ENCODE assay signal across 12 cellular contexts in the genomic region with DNA sequence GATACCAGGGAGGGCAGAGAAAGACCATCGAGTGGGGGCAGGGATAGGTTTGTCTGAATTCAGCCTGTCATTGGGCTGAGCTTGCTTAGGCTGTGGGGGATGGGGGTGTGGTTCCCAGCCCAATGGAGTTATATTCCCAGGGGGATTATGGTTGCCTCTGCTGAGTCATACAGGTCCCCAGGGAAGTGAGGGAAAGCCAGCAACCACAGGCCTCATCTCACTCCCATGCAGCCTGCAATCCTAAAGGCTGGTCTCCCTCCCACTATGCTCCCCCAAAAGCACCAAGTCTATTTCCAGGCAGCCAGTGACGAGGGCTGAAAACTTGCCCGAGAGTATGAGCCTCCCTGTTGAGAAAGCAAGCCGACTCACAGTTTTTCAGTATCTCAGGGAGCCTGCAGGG. TPM values are rescaled to one million over a fixed set of nuclear protein-coding genes. Genes with fewer than 3 reads are reported as not detected.
DNase-seq lines count a peak whose midpoint lies in the region; ATAC-seq, FAIRE-seq and TF ChIP-seq lines count a peak whose summit lies in the region.
"Had no signal": no experiment of that assay in that cellular context is flagged by ENCODE, and none has a peak within 500 bp of the region (broad histone marks: within the 10 kb centered on the region; RNA-seq: fewer than 3 reads in every experiment).

No MANE protein-coding gene starts in this region.

- H2AFZ ChIP-seq in H9 (ENCODE audit: low read length) = peak overlapping the region; percentile 86
- no peak overlapping the region for H2AFZ ChIP-seq in OCI-LY7 (ENCODE audit: low read length)

- no peak overlapping the region for H2BK12ac ChIP-seq in H9 (ENCODE audit: insufficient read length, low read depth, low read length)

- no peak overlapping the region for H3K56ac ChIP-seq in H9 (ENCODE audit: insufficient read length, low read depth, low read length)

- 43% methylated on average over 4 of the region's 4 CpGs for WGBS in A549 (ENCODE audit: missing lambda C conversion rate)
- no CpG with 5 or more reads among the region's 4 CpGs for WGBS in H9 (ENCODE audit: extremely low coverage, insufficient read length, low lambda C conversion rate)

- H2BK5ac ChIP-seq in H9 (ENCODE audit: insufficient read length, low read length) = no peak overlapping the region

- peaks cover 20 to 21% of the 10 kb centered on the region in 2 experiments for H3K4me1 Mint-ChIP-seq in H9
- H3K4me1 Mint-ChIP-seq in CD4-positive, alpha-beta memory T cell = no peaks in the 10 kb centered on the region
- H3K4me1 Mint-ChIP-seq: activated CD4-positive, alpha-beta T cell treated with anti-CD3 and anti-CD28 coated beads for 36 hours had no signal

- peaks cover 28 to 31% of the 10 kb centered on the region in 2 experiments for H3K9me3 Mint-ChIP-seq in H9
- peaks cover 0 to 5% (median 0%) of the 10 kb centered on the region in 8 donors for H3K9me3 Mint-ChIP-seq in CD4-positive, alpha-beta memory T cell

- intact Hi-C loops in OCI-LY7 (cut with micrococcal nuclease; ENCODE audit: unreplicated experiment) = no loop called here
- intact Hi-C loops in CD4-positive, alpha-beta memory T cell (cut with micrococcal nuclease) = no loop called here

- H3K27me3 Mint-ChIP-seq in H9 (ENCODE audit: low read depth) = no peaks in the 10 kb centered on the region; the same call in none of the 2 replicates
- H3K27me3 Mint-ChIP-seq in CD4-positive, alpha-beta memory T cell = no peaks in the 10 kb centered on the region

- H4K20me1 ChIP-seq in H9 (ENCODE audit: control insufficient read depth, insufficient read depth, insufficient read length) (no peaks in the 10 kb centered on the region), OCI-LY7 (ENCODE audit: insufficient read depth, low read length) (no peaks in the 10 kb centered on the region)

- CTCF ChIA-PET in A549 (lab: Yijun Ruan, JAX) (interaction anchor here (0.6 kb wide), 1 partner anchor 8 kb away, joined by 3 read pairs; no protein-coding TSS in a partner anchor), OCI-LY7 (lab: Charles Lee; ENCODE audit: unreplicated experiment) (no interaction called here)
- CTCF ChIA-PET in CD4-positive, alpha-beta memory T cell (lab: Charles Lee; ENCODE audit: partially characterized antibody) = interaction anchor here (0.7 kb wide), 1 partner anchor 172 kb away, joined by 5 read pairs; no protein-coding TSS in a partner anchor

- H3K18ac ChIP-seq in H9 (ENCODE audit: insufficient read length, low read depth, low read length) = peak overlapping the region; percentile 51

- no peak for ATAC-seq in A549
- no peak for ATAC-seq in GM21515 (IDR thresholded peaks at IDR 0.05; ENCODE audit: unreplicated experiment)
- ATAC-seq: activated CD4-positive, alpha-beta T cell treated with anti-CD3 and anti-CD28 coated beads for 36 hours; mucosa of descending colon had no signal

- no peak overlapping the region for H2AK5ac ChIP-seq in H9 (ENCODE audit: insufficient read length, low read length)

- H3K79me1 ChIP-seq in H9 (ENCODE audit: insufficient read depth, low read depth, low read length, poor library complexity, severe bottlenecking) = no peaks in the 10 kb centered on the region

- H3K4me1 ChIP-seq in A549 = peaks cover 5% of the 10 kb centered on the region; the same call in 2 of the 3 replicates
- no peaks in the 10 kb centered on the region; the same call in 1 of the 2 replicates for H3K4me1 ChIP-seq in H9 (ENCODE audit: insufficient read depth, low read length)
- H3K4me1 ChIP-seq in OCI-LY7 (ENCODE audit: insufficient read depth, low read length, poor library complexity, severe bottlenecking) = peaks cover 5% of the 10 kb centered on the region
- H3K4me1 ChIP-seq in CD4-positive, alpha-beta memory T cell (ENCODE audit: insufficient read depth, low read length) = no peaks in the 10 kb centered on the region

- H3T11ph ChIP-seq in H9 (ENCODE audit: low read length) = no peak overlapping the region

- TF ChIP-seq CTCF in A549 (IDR thresholded peaks at IDR 0.05) (no peak), H9 (conservative IDR thresholded peaks at IDR 0.05) (no peak), OCI-LY7 (conservative IDR thresholded peaks at IDR 0.05; ENCODE audit: low read length) (no peak)

- no peak overlapping the region for H4K91ac ChIP-seq in H9 (ENCODE audit: insufficient read length, low read depth, low read length)

- H3K36me3 ChIP-seq in OCI-LY7 (ENCODE audit: insufficient read depth, low read length) = no peaks in the 10 kb centered on the region
- no peaks in the 10 kb centered on the region for H3K36me3 ChIP-seq in CD4-positive, alpha-beta memory T cell (ENCODE audit: insufficient read depth, low read length)

- peak overlapping the region; percentile 90 to 98 (median 97) for H3K27ac Mint-ChIP-seq in H9
- no peak overlapping the region for H3K27ac Mint-ChIP-seq in CD4-positive, alpha-beta memory T cell
- H3K27ac Mint-ChIP-seq: activated CD4-positive, alpha-beta T cell treated with anti-CD3 and anti-CD28 coated beads for 36 hours; activated naive CD8-positive, alpha-beta T cell had no signal

- TF ChIP-seq RAD21 in A549 (conservative IDR thresholded peaks at IDR 0.05 in 1 of 2, IDR thresholded peaks at IDR 0.05 in 1 of 2) = no peak

- H3K4me2 ChIP-seq in A549 (0 out of 3 replicates have a peak overlapping the region, but pooled peaks have one; percentile 24), H9 (ENCODE audit: insufficient read depth, insufficient read length, low read length) (no peak overlapping the region), OCI-LY7 (ENCODE audit: low read length) (0 out of 2 replicates have a peak overlapping the region, but pooled peaks have one; percentile 17)

- H4K5ac ChIP-seq in H9 (ENCODE audit: insufficient read length, low read depth, low read length) = no peak overlapping the region

- H3K9me3 ChIP-seq in A549 (no peaks in the 10 kb centered on the region), H9 (ENCODE audit: control insufficient read depth, low read depth, low read length) (no peaks in the 10 kb centered on the region), OCI-LY7 (ENCODE audit: low read length) (no peaks in the 10 kb centered on the region)
- H3K9me3 ChIP-seq in CD4-positive, alpha-beta memory T cell (ENCODE audit: control insufficient read depth in 1 of 2, low read length in 2 of 2) = no peaks in the 10 kb centered on the region
- H3K9me3 ChIP-seq: mucosa of descending colon had no signal

- H2BK120ac ChIP-seq in H9 (ENCODE audit: low read depth, low read length, poor library complexity, severe bottlenecking) = no peak overlapping the region

- no peak overlapping the region for H3K4ac ChIP-seq in H9 (ENCODE audit: low read depth, low read length)

- no peaks in the 10 kb centered on the region for H3K9me2 ChIP-seq in OCI-LY7 (ENCODE audit: insufficient read depth, low read length)

- no peak overlapping the region for H4K8ac ChIP-seq in H9 (replicated peaks; ENCODE audit: insufficient read length, low read depth, low read length)

- no peaks in the 10 kb centered on the region for H3K79me2 ChIP-seq in H9 (ENCODE audit: insufficient read depth, low read length)
- H3K79me2 ChIP-seq in OCI-LY7 (ENCODE audit: insufficient read depth, low read depth, low read length) = no peaks in the 10 kb centered on the region

- TF ChIP-seq EP300 in A549 (IDR thresholded peaks at IDR 0.05) = no peak

- peak overlapping the region; percentile 52; the same call in 1 of the 2 replicates for H3K14ac ChIP-seq in H9 (ENCODE audit: insufficient read depth, low read length)

- peak in 1 of 2 experiments; percentile 24 for DNase-seq in A549 (ENCODE audit: low read depth in 1 of 2, low spot score in 1 of 2)
- peak; percentile 52 for DNase-seq in H9
- DNase-seq in OCI-LY7 (ENCODE audit: low spot score) = no peak
- DNase-seq in fibroblast of the conjunctiva (ENCODE audit: low read depth) = peak; percentile 64
- no peak for DNase-seq in CD4-positive, alpha-beta memory T cell
- DNase-seq in HUDEP-2 (lab: John Stamatoyannopoulos, UW; ENCODE audit: unreplicated experiment in 76 of 76) = no peak
- DNase-seq in substantia nigra (lab: John Stamatoyannopoulos, UW) = no peak
- DNase-seq: activated CD4-positive, alpha-beta T cell treated with anti-CD3 and anti-CD28 coated beads for 36 hours; mucosa of descending colon; trophoblast cell had no signal

- H3K27me3 ChIP-seq in H9 (ENCODE audit: insufficient read depth, low read length) = no peaks in the 10 kb centered on the region
- no peaks in the 10 kb centered on the region for H3K27me3 ChIP-seq in CD4-positive, alpha-beta memory T cell (ENCODE audit: insufficient read depth, low read length)

- no peak for TF ChIP-seq POLR2A in A549 (IDR thresholded peaks at IDR 0.05; ENCODE audit: low read length)

- H3K23me2 ChIP-seq in H9 (ENCODE audit: insufficient read length, low read depth, low read length, poor library complexity, severe bottlenecking) = no peaks in the 10 kb centered on the region

- no peak overlapping the region for H2BK15ac ChIP-seq in H9 (ENCODE audit: low read depth, low read length)

- no peak for FAIRE-seq in A549 (lab: Jason Lieb, UNC)

- H3K9ac ChIP-seq in H9 (ENCODE audit: extremely low read depth, insufficient read length, low read length) = no peak overlapping the region

- H3K23ac ChIP-seq in H9 (ENCODE audit: insufficient read length, low read depth, low read length) = no peak overlapping the region

- no peak overlapping the region for H3K4me3 Mint-ChIP-seq in H9
- H3K4me3 Mint-ChIP-seq in CD4-positive, alpha-beta memory T cell = no peak overlapping the region
- H3K4me3 Mint-ChIP-seq: activated CD4-positive, alpha-beta T cell treated with anti-CD3 and anti-CD28 coated beads for 36 hours; activated naive CD8-positive, alpha-beta T cell had no signal

- POLR2A ChIA-PET in A549 (lab: Yijun Ruan, JAX) = no interaction called here
- POLR2A ChIA-PET in OCI-LY7 (lab: Charles Lee) = interaction anchor here (0.7 to 1.1 kb wide), 2 partner anchors 12 kb away, joined by 3 read pairs; no protein-coding TSS in a partner anchor
- POLR2A ChIA-PET in CD4-positive, alpha-beta memory T cell (lab: Charles Lee; ENCODE audit: partially characterized antibody) = no interaction called here

- peaks cover 3 to 32% (median 19%) of the 10 kb centered on the region in 3 experiments; a peak in 5 of 7 replicates for H3K36me3 Mint-ChIP-seq in H9 (ENCODE audit: insufficient read depth in 1 of 3, low read depth in 3 of 3)
- no peaks in the 10 kb centered on the region for H3K36me3 Mint-ChIP-seq in CD4-positive, alpha-beta memory T cell
- H3K36me3 Mint-ChIP-seq: activated naive CD8-positive, alpha-beta T cell had no signal

- H3K4me3 ChIP-seq in A549 (no peak overlapping the region), OCI-LY7 (ENCODE audit: low read depth, low read length, poor library complexity, severe bottlenecking) (no peak overlapping the region)
- no peak overlapping the region for H3K4me3 ChIP-seq in CD4-positive, alpha-beta memory T cell (ENCODE audit: low read length in 2 of 2)
- H3K4me3 ChIP-seq: mucosa of descending colon had no signal

- BruUV-seq in OCI-LY7 (replicated peaks; lab: Mats Ljungman, UMichigan) = no TSS peak

- H2BK20ac ChIP-seq in H9 (ENCODE audit: low read depth, low read length, poor library complexity, severe bottlenecking) = no peak overlapping the region

- 0 out of 6 replicates have a peak overlapping the region, but pooled peaks of 1 of the 2 experiments have one; percentile 31 for H3K27ac ChIP-seq in A549
- H3K27ac ChIP-seq in H9 (ENCODE audit: insufficient read length, low read depth, low read length) = no peak overlapping the region
- H3K27ac ChIP-seq in OCI-LY7 (ENCODE audit: low read depth, low read length, poor library complexity, severe bottlenecking) = no peak overlapping the region
- H3K27ac ChIP-seq in CD4-positive, alpha-beta memory T cell (ENCODE audit: low read depth, low read length) = no peak overlapping the region
- no peak overlapping the region for H3K27ac ChIP-seq in substantia nigra (ENCODE audit: low read depth, low read length, poor library complexity, severe bottlenecking)

RNA-seq across cellular contexts. Expression of gene AFM, which starts 39.3 kb away (rescaled TPM):
- polyA plus RNA-seq in A549 (2011; rRNA removed) (not detected in 2 replicates), A549 (2017; fragmentation: RNase III; extraction: RNeasy Plus Mini Kit Qiagen cat#74134 plus additional on column Dnase treatment) (not detected in 3 replicates)
- polyA plus RNA-seq in A549 (2012; cell fraction: cytosol; rRNA removed) = not detected in 2 replicates
- not detected in 2 replicates for polyA plus RNA-seq in A549 (2012; cell fraction: nucleus; rRNA removed)
- polyA minus RNA-seq in A549 (2011; rRNA and poly(A)+ RNA removed) = not detected in 2 replicates
- total RNA-seq in H9 (2021) (not detected in 2 replicates), OCI-LY7 (2022) (not detected in 2 replicates)
- not detected in 2 replicates for total RNA-seq in OCI-LY7 (2014; rRNA removed; shearing (Covaris generic))
- total RNA-seq in CD4-positive, alpha-beta memory T cell = not detected
- not detected for polyA plus RNA-seq in CD4-positive, alpha-beta memory T cell
- total RNA-seq: activated CD4-positive, alpha-beta T cell treated with anti-CD3 and anti-CD28 coated beads for 36 hours; mucosa of descending colon had no signal

Comparison
In these comparisons a context has a peak if more than half of its experiments do, and no peak if none do; other contexts are left out.
1. DNase-seq: peak in H9 (single experiment) and fibroblast of the conjunctiva (single experiment); none in OCI-LY7 (single experiment), CD4-positive, alpha-beta memory T cell (0 of 5), HUDEP-2 (0 of 76) and substantia nigra (0 of 49).
2. H3K27ac Mint-ChIP-seq: peak in H9 (3 of 3); none in CD4-positive, alpha-beta memory T cell (0 of 7).